ENCODE assay signal across 1 cellular context in genomic region chr3:190081387-190081786, GRCh38.
TF ChIP-seq lines count a peak whose summit lies in the region.

No MANE protein-coding gene starts in this region.

TF ChIP-seq in Ishikawa, 13 proteins besides CTCF, POLR2A, EP300 and RAD21 (continued from another document):
- TF ChIP-seq REST (IDR thresholded peaks at IDR 0.05; ENCODE audit: low read depth), result no peak
- no peak for TF ChIP-seq EGR1 (IDR thresholded peaks at IDR 0.05)
- TF ChIP-seq ZBTB7A (IDR thresholded peaks at IDR 0.05; ENCODE audit: low read depth), result no peak
- TF ChIP-seq TCF12 (IDR thresholded peaks at IDR 0.05; ENCODE audit: low read depth), result no peak
